In genomic region chr6:31945507-31946369, GRCh38 we compare ENCODE assay signal across 7 cellular contexts. TPM values are rescaled to one million over a fixed set of nuclear protein-coding genes. Genes with fewer than 3 reads are reported as not detected.
A peak's percentile ranks its signal among the peaks of the same experiment; 100 is the strongest.
DNase-seq lines count a peak whose midpoint lies in the region; ATAC-seq, FAIRE-seq and TF ChIP-seq lines count a peak whose summit lies in the region.

Gene CFB, plus strand, starts transcription at chr6:31946095. Its CDS starts 127 bp downstream, at chr6:31946222.

- H3K4me1 Mint-ChIP-seq in MCF 10A (ENCODE audit: insufficient read depth, unreplicated experiment): peaks cover 59% of the 10 kb centered on the region

- H2AFZ ChIP-seq in Karpas-422 (ENCODE audit: low read length): no peak within 1 kb of the TSS

- peak within 1 kb of the TSS; percentile 71 for H3K27ac ChIP-seq in thymus (ENCODE audit: low read depth)
- no peak within 1 kb of the TSS for H3K27ac ChIP-seq in Karpas-422 (ENCODE audit: low read length)

- no peak within 1 kb of the TSS for H3K4me2 ChIP-seq in Karpas-422 (ENCODE audit: low read depth, low read length, poor library complexity, severe bottlenecking)

- H3K27me3 ChIP-seq in thymus (ENCODE audit: control insufficient read depth, insufficient read depth) (no peaks in the 10 kb centered on the region), Karpas-422 (ENCODE audit: low read length) (no peaks in the 10 kb centered on the region)

- TF ChIP-seq CTCF in MCF 10A (IDR thresholded peaks at IDR 0.05; ENCODE audit: unreplicated experiment): no peak

- intact Hi-C loops in MCF 10A (cut with micrococcal nuclease): no loop called here

- no peak within 1 kb of the TSS for H3K9ac ChIP-seq in Karpas-422 (ENCODE audit: low read length)

- H3K27me3 Mint-ChIP-seq in MCF 10A (ENCODE audit: insufficient read depth, unreplicated experiment): no peaks in the 10 kb centered on the region

- H3K36me3 ChIP-seq in thymus (ENCODE audit: control insufficient read depth, insufficient read depth): no peaks in the 10 kb centered on the region
- no peaks in the 10 kb centered on the region for H3K36me3 ChIP-seq in Karpas-422 (ENCODE audit: insufficient read depth, low read length)

- CTCF ChIA-PET in MCF 10A (lab: Yijun Ruan, JAX): interaction anchor here (0.6 to 0.9 kb wide), 3 partner anchors 25 to 333 kb away, joined by 3 to 4 read pairs (median 3); no protein-coding TSS in a partner anchor

- H3K9me3 Mint-ChIP-seq in MCF 10A (ENCODE audit: unreplicated experiment): no peaks in the 10 kb centered on the region

- no peaks in the 10 kb centered on the region for H3K4me1 ChIP-seq in thymus (ENCODE audit: control insufficient read depth, insufficient read depth, low read length)
- H3K4me1 ChIP-seq in Karpas-422 (ENCODE audit: low read length): no peaks in the 10 kb centered on the region

- no peaks in the 10 kb centered on the region for H3K79me2 ChIP-seq in Karpas-422 (ENCODE audit: low read length)

- H3K9me3 ChIP-seq in thymus (ENCODE audit: control insufficient read depth) (no peaks in the 10 kb centered on the region), Karpas-422 (ENCODE audit: low read length) (no peaks in the 10 kb centered on the region)

- ATAC-seq in left lobe of liver (peak; percentile 87), GM21723 (IDR thresholded peaks at IDR 0.05; ENCODE audit: unreplicated experiment) (no peak)

- H3K27ac Mint-ChIP-seq in MCF 10A (ENCODE audit: low read depth, unreplicated experiment): peak within 1 kb of the TSS; percentile 90

- no peak for FAIRE-seq in HTR-8/SVneo (lab: Jason Lieb, UNC)

- no peaks in the 10 kb centered on the region for H4K20me1 ChIP-seq in Karpas-422 (ENCODE audit: insufficient read depth, low read depth, low read length)

- peak within 1 kb of the TSS; percentile 64 for H3K4me3 Mint-ChIP-seq in MCF 10A (ENCODE audit: unreplicated experiment)

- BruUV-seq in MCF 10A (replicated peaks; lab: Mats Ljungman, UMichigan): no TSS peak

- no peaks in the 10 kb centered on the region for H3K9me2 ChIP-seq in Karpas-422 (replicated peaks; ENCODE audit: insufficient read depth, low read length)

- peak; percentile 66 for DNase-seq in HTR-8/SVneo (ENCODE audit: insufficient read length, low spot score)
- DNase-seq in MCF 10A (ENCODE audit: unreplicated experiment): peak; percentile 94
- DNase-seq in left lobe of liver (ENCODE audit: low spot score): peak; percentile 97
- no peak for DNase-seq in Karpas-422
- no peak for DNase-seq in effector CD8-positive, alpha-beta T cell (lab: John Stamatoyannopoulos, UW)

- no peak within 1 kb of the TSS for H3K4me3 ChIP-seq in thymus (ENCODE audit: low read length)
- no peak within 1 kb of the TSS for H3K4me3 ChIP-seq in Karpas-422 (ENCODE audit: low read length)

- POLR2A ChIA-PET in MCF 10A (lab: Yijun Ruan, JAX): interaction anchor here (0.6 to 3.0 kb wide), 19 partner anchors 12 to 1309 kb away, joined by 3 to 24 read pairs (median 5); partner anchors contain the start of genes DXO, EHMT2, FKBPL and NELFE

- peaks cover 40% of the 10 kb centered on the region for H3K36me3 Mint-ChIP-seq in MCF 10A (ENCODE audit: insufficient read depth, unreplicated experiment)

- 70% methylated on average over 11 of the region's 11 CpGs for WGBS in thymus

RNA-seq across cellular contexts. Expression of gene CFB, which starts in this region (rescaled TPM):
- total RNA-seq in MCF 10A (2022) (24.5 and 24.6 TPM in 2 replicates), left lobe of liver (1,916 TPM)
- polyA plus RNA-seq in thymus: 41.0 TPM
- total RNA-seq in Karpas-422 (2014; rRNA removed; shearing (Covaris generic); ENCODE audit: low replicate concordance): 0.22 TPM in 1 of 2 replicates, not detected in the other

Comparison
In these comparisons a context has a peak if more than half of its experiments do, and no peak if none do; other contexts are left out.
1. RNA of gene CFB (total RNA-seq): 1,916 TPM in left lobe of liver (single experiment); 24.5 to 24.6 TPM in MCF 10A and 0.22 TPM in Karpas-422; every median in the first group is over 10 times any median in the second.
2. DNase-seq: peak in HTR-8/SVneo (single experiment), MCF 10A (single experiment) and left lobe of liver (single experiment); none in Karpas-422 (single experiment) and effector CD8-positive, alpha-beta T cell (single experiment).